ENCODE assay signal across 1 cellular context in the genomic region with DNA sequence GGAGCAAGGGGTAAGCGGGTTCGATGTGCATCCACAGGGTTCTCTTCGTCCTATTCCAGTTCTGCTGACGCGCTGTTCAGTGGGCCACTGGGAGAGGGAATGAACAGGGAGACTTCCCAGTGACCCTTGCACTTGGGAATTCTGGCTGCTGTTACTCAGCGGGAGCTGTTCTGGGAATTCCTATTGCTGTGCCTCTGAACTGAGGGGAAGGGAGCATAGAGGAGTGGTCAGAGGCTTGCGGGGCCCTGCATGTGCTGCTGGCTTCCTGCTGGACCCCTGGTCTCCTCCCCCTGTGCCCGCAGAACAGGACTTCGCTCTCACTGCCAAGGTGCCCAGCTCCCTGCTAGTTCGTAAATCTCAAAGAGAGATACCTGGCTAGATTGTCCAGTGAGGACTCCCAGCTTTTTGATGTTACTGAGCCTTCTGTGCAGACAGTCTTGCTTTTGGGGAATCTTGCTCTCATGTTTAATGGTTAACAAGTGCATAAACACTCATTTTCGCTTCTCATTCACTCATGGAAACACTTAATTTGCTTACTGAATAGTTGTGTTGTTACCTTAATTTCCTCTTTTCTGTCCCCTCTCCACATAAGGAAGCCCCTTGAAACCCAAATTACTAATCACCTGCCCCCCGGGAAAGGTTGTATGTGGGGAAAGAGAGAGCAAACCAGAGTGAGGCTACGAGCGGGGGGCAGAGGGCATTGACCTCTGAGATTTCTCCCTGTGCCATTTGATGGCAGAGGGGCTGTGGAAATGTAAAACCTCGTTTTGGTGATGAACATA.
TF ChIP-seq lines count a peak whose summit lies in the region.

No MANE protein-coding gene starts in this region.

TF ChIP-seq in HEK293, 187 proteins besides CTCF, POLR2A, EP300 and RAD21 (continued from another document):
- TF ChIP-seq ZNF600 (tag by site-specific recombination; IDR thresholded peaks at IDR 0.05) (peak; percentile 38; the same call in 1 of the 2 replicates), ZNF768 (tag by site-specific recombination; IDR thresholded peaks at IDR 0.05) (no peak), ZNF155 (tag by site-specific recombination; IDR thresholded peaks at IDR 0.05) (no peak), SCRT1 (tag by site-specific recombination; IDR thresholded peaks at IDR 0.05; ENCODE audit: borderline replicate concordance) (no peak), ZNF513 (tag by site-specific recombination; IDR thresholded peaks at IDR 0.05) (no peak), ZNF10 (tag by site-specific recombination; IDR thresholded peaks at IDR 0.05) (no peak), ZNF341 (tag by site-specific recombination; IDR thresholded peaks at IDR 0.05; ENCODE audit: low read depth) (peak; percentile 69), ZNF654 (tag by site-specific recombination; IDR thresholded peaks at IDR 0.05; ENCODE audit: low read depth) (no peak), ZNF350 (tag by site-specific recombination; IDR thresholded peaks at IDR 0.05) (no peak), IKZF3 (tag by site-specific recombination; IDR thresholded peaks at IDR 0.05) (peak; percentile 64; the same call in 1 of the 2 replicates), ZBTB44 (tag by site-specific recombination; IDR thresholded peaks at IDR 0.05) (no peak), PRDM1 (tag by site-specific recombination; IDR thresholded peaks at IDR 0.05) (peak; percentile 36; the same call in 1 of the 2 replicates), PRDM2 (tag by site-specific recombination; IDR thresholded peaks at IDR 0.05; ENCODE audit: borderline replicate concordance) (no peak)
- TF ChIP-seq, protein P1, sequence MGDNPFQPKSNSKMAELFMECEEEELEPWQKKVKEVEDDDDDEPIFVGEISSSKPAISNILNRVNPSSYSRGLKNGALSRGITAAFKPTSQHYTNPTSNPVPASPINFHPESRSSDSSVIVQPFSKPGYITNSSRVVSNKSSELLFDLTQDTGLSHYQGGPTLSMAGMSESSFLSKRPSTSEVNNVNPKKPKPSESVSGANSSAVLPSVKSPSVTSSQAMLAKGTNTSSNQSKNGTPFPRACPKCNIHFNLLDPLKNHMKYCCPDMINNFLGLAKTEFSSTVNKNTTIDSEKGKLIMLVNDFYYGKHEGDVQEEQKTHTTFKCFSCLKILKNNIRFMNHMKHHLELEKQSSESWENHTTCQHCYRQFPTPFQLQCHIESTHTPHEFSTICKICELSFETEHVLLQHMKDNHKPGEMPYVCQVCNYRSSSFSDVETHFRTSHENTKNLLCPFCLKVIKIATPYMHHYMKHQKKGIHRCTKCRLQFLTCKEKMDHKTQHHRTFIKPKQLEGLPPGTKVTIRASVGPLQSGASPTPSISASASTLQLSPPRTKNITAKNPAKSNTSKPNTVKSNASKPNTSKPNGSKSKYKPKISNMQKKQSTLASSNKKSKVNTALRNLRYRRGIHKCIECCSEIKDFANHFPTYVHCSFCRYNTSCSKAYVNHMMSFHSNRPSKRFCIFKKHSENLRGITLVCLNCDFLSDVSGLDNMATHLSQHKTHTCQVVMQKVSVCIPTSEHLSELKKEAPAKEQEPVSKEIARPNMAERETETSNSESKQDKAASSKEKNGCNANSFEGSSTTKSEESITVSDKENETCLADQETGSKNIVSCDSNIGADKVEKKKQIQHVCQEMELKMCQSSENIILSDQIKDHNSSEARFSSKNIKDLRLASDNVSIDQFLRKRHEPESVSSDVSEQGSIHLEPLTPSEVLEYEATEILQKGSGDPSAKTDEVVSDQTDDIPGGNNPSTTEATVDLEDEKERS (tag by site-specific recombination; IDR thresholded peaks at IDR 0.05) = no peak
- TF ChIP-seq, protein P2, sequence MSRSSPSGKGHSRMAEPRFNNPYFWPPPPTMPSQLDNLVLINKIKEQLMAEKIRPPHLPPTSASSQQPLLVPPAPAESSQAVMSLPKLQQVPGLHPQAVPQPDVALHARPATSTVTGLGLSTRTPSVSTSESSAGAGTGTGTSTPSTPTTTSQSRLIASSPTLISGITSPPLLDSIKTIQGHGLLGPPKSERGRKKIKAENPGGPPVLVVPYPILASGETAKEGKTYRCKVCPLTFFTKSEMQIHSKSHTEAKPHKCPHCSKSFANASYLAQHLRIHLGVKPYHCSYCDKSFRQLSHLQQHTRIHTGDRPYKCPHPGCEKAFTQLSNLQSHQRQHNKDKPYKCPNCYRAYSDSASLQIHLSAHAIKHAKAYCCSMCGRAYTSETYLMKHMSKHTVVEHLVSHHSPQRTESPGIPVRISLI (tag by site-specific recombination; IDR thresholded peaks at IDR 0.05) = no peak
- TF ChIP-seq, protein P3, sequence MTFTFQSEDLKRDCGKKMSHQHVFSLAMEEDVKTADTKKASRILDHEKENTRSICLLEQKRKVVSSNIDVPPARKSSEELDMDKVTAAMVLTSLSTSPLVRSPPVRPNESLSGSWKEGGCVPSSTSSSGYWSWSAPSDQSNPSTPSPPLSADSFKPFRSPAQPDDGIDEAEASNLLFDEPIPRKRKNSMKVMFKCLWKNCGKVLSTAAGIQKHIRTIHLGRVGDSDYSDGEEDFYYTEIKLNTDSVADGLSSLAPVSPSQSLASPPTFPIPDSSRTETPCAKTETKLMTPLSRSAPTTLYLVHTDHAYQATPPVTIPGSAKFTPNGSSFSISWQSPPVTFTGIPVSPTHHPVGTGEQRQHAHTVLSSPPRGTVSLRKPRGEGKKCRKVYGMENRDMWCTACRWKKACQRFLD (tag by site-specific recombination; IDR thresholded peaks at IDR 0.05) = no peak
- TF ChIP-seq, protein P4, sequence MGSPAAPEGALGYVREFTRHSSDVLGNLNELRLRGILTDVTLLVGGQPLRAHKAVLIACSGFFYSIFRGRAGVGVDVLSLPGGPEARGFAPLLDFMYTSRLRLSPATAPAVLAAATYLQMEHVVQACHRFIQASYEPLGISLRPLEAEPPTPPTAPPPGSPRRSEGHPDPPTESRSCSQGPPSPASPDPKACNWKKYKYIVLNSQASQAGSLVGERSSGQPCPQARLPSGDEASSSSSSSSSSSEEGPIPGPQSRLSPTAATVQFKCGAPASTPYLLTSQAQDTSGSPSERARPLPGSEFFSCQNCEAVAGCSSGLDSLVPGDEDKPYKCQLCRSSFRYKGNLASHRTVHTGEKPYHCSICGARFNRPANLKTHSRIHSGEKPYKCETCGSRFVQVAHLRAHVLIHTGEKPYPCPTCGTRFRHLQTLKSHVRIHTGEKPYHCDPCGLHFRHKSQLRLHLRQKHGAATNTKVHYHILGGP (tag by site-specific recombination; IDR thresholded peaks at IDR 0.05) = no peak
